1 cellular context compared by ENCODE assay signal in the genomic region with DNA sequence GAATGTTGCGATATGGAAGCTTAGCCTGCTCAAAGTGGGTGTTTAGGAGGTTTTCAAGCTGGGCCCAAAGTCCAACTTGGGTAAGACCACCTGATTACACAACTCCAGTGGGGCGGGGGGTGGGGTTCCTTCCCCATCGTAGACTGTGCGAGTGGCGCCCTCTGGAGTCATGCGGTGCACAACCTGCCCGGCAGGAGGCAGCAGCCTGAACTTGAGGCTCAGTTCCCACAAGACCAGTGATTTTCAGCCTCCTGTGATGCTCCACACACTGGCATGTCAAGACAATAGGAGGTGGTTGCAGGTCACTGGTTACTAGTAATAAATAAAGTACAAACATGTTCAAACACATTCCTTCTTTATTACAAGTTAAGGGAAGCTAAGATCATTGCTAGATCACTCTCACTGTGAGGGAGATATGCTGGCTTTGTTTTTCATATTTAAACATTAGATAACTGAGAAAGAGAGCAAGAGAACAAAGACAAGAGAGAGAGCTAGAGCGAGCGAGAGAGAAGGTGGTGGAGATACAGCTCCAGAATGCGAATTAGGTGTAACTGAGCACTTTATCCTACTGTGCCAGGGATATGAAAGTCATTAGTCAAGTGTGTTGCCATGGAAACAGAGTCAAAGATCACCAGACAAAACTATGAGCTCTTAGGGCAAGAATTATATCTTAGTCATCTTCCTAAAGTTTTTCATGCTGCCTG.
TF ChIP-seq lines count a peak whose summit lies in the region.

No MANE protein-coding gene starts in this region.

TF ChIP-seq in IMR-90, 13 proteins besides CTCF, POLR2A, EP300 and RAD21 (continued from another document):
- TF ChIP-seq CEBPB (IDR thresholded peaks at IDR 0.05; ENCODE audit: low read depth, low read length) (peak; percentile 33; the same call in 1 of the 2 replicates), FOS (IDR thresholded peaks at IDR 0.05; ENCODE audit: low read depth, low read length) (no peak), MAFK (IDR thresholded peaks at IDR 0.05; ENCODE audit: low read depth, low read length) (no peak), BHLHE40 (IDR thresholded peaks at IDR 0.05; ENCODE audit: low read depth, low read length) (no peak)
